24 cellular contexts compared by ENCODE assay signal in genomic region chr6:143515766-143516355, GRCh38.
"Had no signal": no experiment of that assay in that cellular context is flagged by ENCODE, and none has a peak within 500 bp of the region (broad histone marks: within the 10 kb centered on the region; RNA-seq: fewer than 3 reads in every experiment).

No MANE protein-coding gene starts in this region.

- FAIRE-seq: endothelial cell of umbilical vein had no signal

- H3K4me2 ChIP-seq: neural progenitor cell had no signal

- DNase-seq: activated CD4-positive, alpha-beta T cell treated with anti-CD3 and anti-CD28 coated beads for 36 hours; activated CD4-positive, CD25-positive, alpha-beta regulatory T cell; activated CD8-positive, alpha-beta memory T cell treated with anti-CD3 and anti-CD28 coated beads, Interleukin-2, amount 10 ng/mL, durations not matched to agents 7 days and 5 days; activated CD8-positive, alpha-beta T cell treated with anti-CD3 and anti-CD28 coated beads, Interleukin-2, amount 10 ng/mL, durations not matched to agents 7 days and 5 days; activated naive CD8-positive, alpha-beta T cell treated with anti-CD3 and anti-CD28 coated beads, Interleukin-2, amount 50 U/mL, for 24 hours; activated T-cell treated with anti-CD3 and anti-CD28 coated beads, Interleukin-2, amount 50 U/mL, for 48 hours; cortex of kidney; mesendoderm; natural killer cell; occipital lobe; stimulated activated CD4-positive, alpha-beta T cell treated with anti-CD3 and anti-CD28 coated beads, Interleukin-4, amount 100 ng/mL, for 24 hours; stimulated activated CD8-positive, alpha-beta memory T cell treated with anti-CD3 and anti-CD28 coated beads, Interleukin-4, amount 100 ng/mL, for 48 hours; stimulated activated naive B cell treated with anti-CD40 and anti-IgM and Interleukin-4, amounts not matched to agents 10 μg/mL and 1 μg/mL and 100 μg/mL, for 72 hours; T-helper 1 cell; transverse colon had no signal

- H3K9ac ChIP-seq: neural progenitor cell had no signal

- H3K4me3 ChIP-seq: breast epithelium, gastroesophageal sphincter, lung, neural progenitor cell, skin epidermis, stomach, transverse colon had no signal

- H3K27me3 ChIP-seq: breast epithelium, gastroesophageal sphincter, stomach, transverse colon had no signal

- ATAC-seq: activated CD4-positive, alpha-beta T cell treated with anti-CD3 and anti-CD28 coated beads for 36 hours; activated CD8-positive, alpha-beta memory T cell treated with anti-CD3 and anti-CD28 coated beads, Interleukin-2, amount 10 ng/mL, durations not matched to agents 7 days and 5 days; activated CD8-positive, alpha-beta T cell treated with anti-CD3 and anti-CD28 coated beads, Interleukin-2, amount 10 ng/mL, durations not matched to agents 7 days and 5 days; activated naive CD8-positive, alpha-beta T cell treated with anti-CD3 and anti-CD28 coated beads, Interleukin-2, amount 50 U/mL, for 24 hours; gastroesophageal sphincter; left lobe of liver; natural killer cell; sciatic nerve; stimulated activated naive B cell treated with anti-CD40 and anti-IgM and Interleukin-4, amounts not matched to agents 10 μg/mL and 1 μg/mL and 100 μg/mL, for 72 hours had no signal

- H3K36me3 ChIP-seq: breast epithelium, gastroesophageal sphincter, neural progenitor cell, stomach, transverse colon had no signal

- H3K9me3 ChIP-seq: breast epithelium, gastroesophageal sphincter, stomach, transverse colon had no signal

- H3K27ac ChIP-seq: breast epithelium, neural progenitor cell, skin epidermis, transverse colon had no signal

- H3K4me1 ChIP-seq: breast epithelium had no signal
